ENCODE assay signal across 1 cellular context in genomic region chr10:104297697-104298660, GRCh38.
TF ChIP-seq lines count a peak whose summit lies in the region.

No MANE protein-coding gene starts in this region.

TF ChIP-seq in endothelial cell of umbilical vein, 7 proteins besides CTCF, POLR2A, EP300 and RAD21:
- TF ChIP-seq FOS (IDR thresholded peaks at IDR 0.05; ENCODE audit: borderline replicate concordance, insufficient read depth, low read length) = no peak
- no peak for TF ChIP-seq GATA2 (IDR thresholded peaks at IDR 0.05; ENCODE audit: insufficient read depth, insufficient read length, low read depth, low read length)
- no peak for TF ChIP-seq JUN (IDR thresholded peaks at IDR 0.05; ENCODE audit: borderline replicate concordance, insufficient read depth, insufficient read length, low read depth)
- no peak for TF ChIP-seq EZH2 (IDR thresholded peaks at IDR 0.05; ENCODE audit: borderline replicate concordance, low read depth, low read length, severe bottlenecking)
- no peak for TF ChIP-seq MYC (IDR thresholded peaks at IDR 0.05; ENCODE audit: low read depth, low read length)
- TF ChIP-seq POLR2AphosphoS5 (IDR thresholded peaks at IDR 0.05; ENCODE audit: insufficient read depth, low read depth, low read length) = no peak
- TF ChIP-seq, protein P1, sequence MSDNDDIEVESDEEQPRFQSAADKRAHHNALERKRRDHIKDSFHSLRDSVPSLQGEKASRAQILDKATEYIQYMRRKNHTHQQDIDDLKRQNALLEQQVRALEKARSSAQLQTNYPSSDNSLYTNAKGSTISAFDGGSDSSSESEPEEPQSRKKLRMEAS (IDR thresholded peaks at IDR 0.05; ENCODE audit: insufficient read depth, insufficient read length) = no peak
